In genomic region chr7:129862672-129863071, GRCh38 we compare ENCODE assay signal across 2 cellular contexts.
A peak's percentile ranks its signal among the peaks of the same experiment; 100 is the strongest.
TF ChIP-seq lines count a peak whose summit lies in the region.

No MANE protein-coding gene starts in this region.

TF ChIP-seq in GM23338, 12 proteins besides CTCF, POLR2A, EP300 and RAD21:
- TF ChIP-seq EZH2 (IDR thresholded peaks at IDR 0.05; ENCODE audit: low read depth, unreplicated experiment) = no peak

TF ChIP-seq in GM12878, 131 proteins besides CTCF, POLR2A, EP300 and RAD21:
- TF ChIP-seq MTA3 (IDR thresholded peaks at IDR 0.05; ENCODE audit: borderline replicate concordance, low read length) = no peak
- no peak for TF ChIP-seq RAD51 (IDR thresholded peaks at IDR 0.05)
- TF ChIP-seq SP1 (IDR thresholded peaks at IDR 0.05; ENCODE audit: low read depth, low read length) = no peak
- TF ChIP-seq HDGF (IDR thresholded peaks at IDR 0.05) = no peak
- TF ChIP-seq PAX5 (IDR thresholded peaks at IDR 0.05; ENCODE audit: borderline replicate concordance, low read depth, low read length) = no peak
- TF ChIP-seq YBX1 (IDR thresholded peaks at IDR 0.05) = no peak
- TF ChIP-seq MLLT1 (IDR thresholded peaks at IDR 0.05) = no peak
- TF ChIP-seq FOXM1 (IDR thresholded peaks at IDR 0.05; ENCODE audit: low read depth, low read length) = no peak
- TF ChIP-seq MEF2A (IDR thresholded peaks at IDR 0.05; ENCODE audit: insufficient read depth, low read depth, low read length) = 0 out of 2 replicates have a peak, but pooled peaks have one; percentile 44
- TF ChIP-seq POLR2AphosphoS5 (IDR thresholded peaks at IDR 0.05; ENCODE audit: low read length) = no peak
- TF ChIP-seq NFXL1 (IDR thresholded peaks at IDR 0.05; ENCODE audit: borderline replicate concordance) = no peak
- no peak for TF ChIP-seq RB1 (IDR thresholded peaks at IDR 0.05; ENCODE audit: borderline replicate concordance)
- no peak for TF ChIP-seq JUNB (IDR thresholded peaks at IDR 0.05)
- TF ChIP-seq SRF (IDR thresholded peaks at IDR 0.05; ENCODE audit: low read depth in 2 of 2, low read length in 2 of 2) = 0 out of 4 replicates have a peak, but pooled peaks of 1 of the 2 experiments have one; percentile 19
- TF ChIP-seq TCF7 (IDR thresholded peaks at IDR 0.05; ENCODE audit: borderline replicate concordance) = no peak
- no peak for TF ChIP-seq NFYA (IDR thresholded peaks at IDR 0.05; ENCODE audit: borderline replicate concordance, low read depth, low read length)
